In genomic region chr6:143092768-143093167, GRCh38 we compare ENCODE assay signal across 35 cellular contexts.
"Had no signal": no experiment of that assay in that cellular context is flagged by ENCODE, and none has a peak within 500 bp of the region (broad histone marks: within the 10 kb centered on the region; RNA-seq: fewer than 3 reads in every experiment).

No MANE protein-coding gene starts in this region.

- H3K36me3 ChIP-seq: MG63 had no signal

- H3K27me3 ChIP-seq: MG63 had no signal

- H3K9me3 ChIP-seq: MG63 had no signal

- H3K4me3 ChIP-seq: MG63 had no signal

- DNase-seq: Karpas-422, Kasumi-1, MG63, MM.1S, MV-4-11, NCI-H1048, NCI-H1092, NCI-H1092 treated with DMSO at 0.1 percent for 48 hours, NCI-H1105, NCI-H1105 treated with DMSO at 0.1 percent for 48 hours, NCI-H1417, NCI-H1417 treated with DMSO at 0.1 percent for 48 hours, NCI-H1436, NCI-H1436 treated with DMSO at 0.1 percent for 48 hours, NCI-H146, NCI-H1694, NCI-H1694 treated with DMSO at 0.1 percent for 48 hours, NCI-H187, NCI-H187 treated with DMSO at 0.1 percent for 48 hours, NCI-H1930, NCI-H2029, NCI-H2029 treated with DMSO at 0.1 percent for 48 hours, NCI-H2081, NCI-H2081 treated with DMSO at 0.1 percent for 48 hours, NCI-H2107, NCI-H2171, NCI-H2171 treated with DMSO at 0.1 percent for 48 hours, NCI-H2227 treated with DMSO at 0.1 percent for 48 hours, NCI-H226, NCI-H345, NCI-H446, NCI-H446 treated with DMSO at 0.1 percent for 48 hours, NCI-H510A, NCI-H510A treated with DMSO at 0.1 percent for 48 hours, NCI-H524 had no signal
